Comparison of ENCODE assay signal across 10 cellular contexts in the genomic region with DNA sequence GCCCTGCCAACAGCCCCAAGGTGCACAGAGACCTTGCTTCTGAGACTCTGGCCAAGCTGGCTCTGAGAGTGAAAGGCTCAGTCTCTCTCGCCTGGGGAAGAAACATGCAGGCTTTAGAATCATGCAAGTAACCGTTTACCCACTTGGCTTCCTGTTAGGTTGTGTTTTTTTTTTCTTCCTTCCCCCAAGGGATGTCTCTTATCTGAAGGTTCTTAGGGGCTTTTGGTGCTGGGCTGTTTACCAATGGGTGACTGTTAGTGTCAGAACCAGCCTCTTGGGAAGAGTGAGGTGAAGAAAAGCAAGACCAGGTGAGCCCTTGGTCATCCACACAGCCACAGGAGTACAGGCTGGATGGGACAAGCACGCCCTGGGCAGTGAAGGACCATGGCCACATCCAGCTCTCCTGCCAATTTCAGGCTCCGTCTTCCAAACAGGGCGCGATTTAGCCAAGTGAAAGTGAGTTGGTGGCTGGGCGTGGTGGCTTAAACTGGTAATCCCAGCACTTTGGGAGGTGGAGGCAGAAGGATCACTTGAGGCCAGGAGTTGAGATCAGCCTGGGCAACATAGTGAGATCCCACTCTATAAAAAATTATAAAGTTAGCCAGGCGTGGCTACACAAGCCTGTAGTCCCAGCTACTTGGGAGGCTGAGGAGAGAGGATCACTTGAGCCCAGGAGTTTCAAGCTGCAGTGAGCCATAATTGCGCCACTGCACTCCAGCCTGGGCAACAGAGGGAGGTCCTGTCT.
DNase-seq lines count a peak whose midpoint lies in the region; ATAC-seq and TF ChIP-seq lines count a peak whose summit lies in the region.
"Had no signal": no experiment of that assay in that cellular context is flagged by ENCODE, and none has a peak within 500 bp of the region (broad histone marks: within the 10 kb centered on the region; RNA-seq: fewer than 3 reads in every experiment).

No MANE protein-coding gene starts in this region.

- CTCF ChIA-PET in WTC11 (lab: Charles Lee), result no interaction called here

- H3K4me3 ChIP-seq in WERI-Rb-1 (ENCODE audit: low read depth, low read length), result no peak overlapping the region

- no peaks in the 10 kb centered on the region for H3K27me3 ChIP-seq in WERI-Rb-1 (ENCODE audit: insufficient read depth, low read depth, severe bottlenecking)

- H3K27ac Mint-ChIP-seq in CD14-positive monocyte (peak overlapping the region in 6 of 7 donors; percentile 2 to 79 (median 37)), WTC11 (peak overlapping the region; percentile 36; the same call in 1 of the 2 replicates)

- no peak overlapping the region for H3K27ac ChIP-seq in WERI-Rb-1

- peaks cover 0 to 3% of the 10 kb centered on the region in 2 donors for H3K36me3 Mint-ChIP-seq in CD14-positive monocyte
- no peaks in the 10 kb centered on the region for H3K36me3 Mint-ChIP-seq in WTC11

- POLR2A ChIA-PET in WTC11 (lab: Charles Lee), result interaction anchor here (0.5 kb wide), 1 partner anchor 590 kb away, joined by 3 read pairs; no protein-coding TSS in a partner anchor

- H3K4me3 Mint-ChIP-seq in CD14-positive monocyte (peak overlapping the region; percentile 62 to 67), WTC11 (peak overlapping the region; percentile 4; the same call in 1 of the 2 replicates)

- ATAC-seq in GM18861 (IDR thresholded peaks at IDR 0.05; ENCODE audit: unreplicated experiment) (peak; percentile 53), HG03457 (IDR thresholded peaks at IDR 0.05; ENCODE audit: unreplicated experiment) (peak; percentile 45), WTC11 (no peak)

- no peaks in the 10 kb centered on the region for H3K36me3 ChIP-seq in WERI-Rb-1

- DNase-seq in CD14-positive monocyte (ENCODE audit: low spot score), result no peak
- DNase-seq in WTC11 (ENCODE audit: low spot score), result no peak
- no peak for DNase-seq in NK-92 treated with Interleukin-12 subunit alpha and Interleukin-12 subunit beta, amount 100 ng/mL, for 24 hours (lab: John Stamatoyannopoulos, UW)
- DNase-seq in NCI-H1048 (lab: John Stamatoyannopoulos, UW), result no peak
- DNase-seq in NCI-H748 treated with DMSO at 0.1 percent for 48 hours (lab: John Stamatoyannopoulos, UW), result no peak
- no peak for DNase-seq in WERI-Rb-1
- DNase-seq: anterior cingulate cortex; stimulated activated naive CD4-positive, alpha-beta T cell treated with Interleukin-2 at 50 U/mL for 16 hours had no signal

- H3K4me1 Mint-ChIP-seq in CD14-positive monocyte, result peaks cover 50% of the 10 kb centered on the region
- H3K4me1 Mint-ChIP-seq in WTC11, result peaks cover 33% of the 10 kb centered on the region

- TF ChIP-seq CTCF in CD14-positive monocyte (IDR thresholded peaks at IDR 0.05) (no peak), WTC11 (IDR thresholded peaks at IDR 0.05) (no peak), WERI-Rb-1 (IDR thresholded peaks at IDR 0.05; ENCODE audit: low read depth, low read length) (no peak)

- H3K27me3 Mint-ChIP-seq in CD14-positive monocyte (ENCODE audit: low read depth in 3 of 3) (peaks cover 0 to 4% (median 0%) of the 10 kb centered on the region in 3 donors), WTC11 (ENCODE audit: low read depth) (peaks cover 5% of the 10 kb centered on the region)

- intact Hi-C loops in CD14-positive monocyte (cut with micrococcal nuclease), result loop anchor here (5.0 kb wide), 3 partner anchors 34 to 71 kb away; no protein-coding TSS in a partner anchor

- H3K9me3 Mint-ChIP-seq in CD14-positive monocyte (peaks cover 0 to 2% (median under 1%) of the 10 kb centered on the region in 7 donors), WTC11 (0 out of 2 replicates have a peak, but pooled peaks cover 3% of the 10 kb centered on the region)

- no peaks in the 10 kb centered on the region for H3K9me3 ChIP-seq in WERI-Rb-1 (ENCODE audit: severe bottlenecking)

TF ChIP-seq in WTC11, 78 proteins besides CTCF, POLR2A, EP300 and RAD21:
- TF ChIP-seq ZNF121 (CRISPR knock-in tag; IDR thresholded peaks at IDR 0.05) (peak; percentile 81; the same call in 1 of the 2 replicates), NFE2L1 (CRISPR knock-in tag; IDR thresholded peaks at IDR 0.05) (no peak)
